8 cellular contexts compared by ENCODE assay signal in the genomic region with DNA sequence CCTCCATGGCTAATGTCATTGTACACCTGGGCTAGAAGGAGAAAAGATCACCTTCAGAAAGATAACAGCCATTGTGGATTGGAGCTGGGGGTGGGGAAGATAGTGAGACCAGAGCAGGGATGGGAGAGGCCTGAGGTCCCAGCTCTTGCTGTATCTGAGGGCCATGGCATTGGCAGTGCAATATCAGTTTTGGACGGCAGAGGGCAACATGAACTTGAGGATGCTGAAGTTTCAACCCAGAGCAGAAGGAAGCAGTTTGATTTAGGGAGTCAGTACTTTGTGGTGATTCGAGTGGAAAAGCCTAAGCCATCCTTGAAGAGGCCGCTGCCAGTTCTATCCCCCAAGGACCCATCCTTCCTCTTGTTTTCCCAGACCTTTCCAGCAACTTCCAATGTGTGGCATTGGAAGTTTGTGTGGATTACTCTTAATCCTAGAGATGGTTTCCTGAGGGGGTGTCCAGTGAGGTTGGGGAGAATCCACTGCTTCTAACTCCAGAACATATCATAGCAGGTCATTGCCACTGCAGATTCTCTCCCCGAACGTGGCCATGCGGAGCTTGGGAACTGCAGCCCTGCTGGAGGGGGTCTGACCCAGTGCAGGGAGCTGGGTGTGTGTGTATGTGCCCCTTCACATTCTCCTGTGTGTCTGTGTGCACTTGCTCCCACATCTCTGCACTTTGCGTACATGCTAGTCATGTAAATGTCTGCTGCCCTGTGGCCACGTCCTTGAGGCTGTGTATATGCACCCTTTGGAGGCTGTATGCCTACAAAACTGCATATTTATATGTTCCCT. TPM values are rescaled to one million over a fixed set of nuclear protein-coding genes. Genes with fewer than 3 reads are reported as not detected.
DNase-seq lines count a peak whose midpoint lies in the region; ATAC-seq and TF ChIP-seq lines count a peak whose summit lies in the region.

No MANE protein-coding gene starts in this region.

- CTCF ChIA-PET in PC-9 (lab: Charles Lee) = interaction anchor here (0.6 to 3.7 kb wide), 11 partner anchors 12 to 1106 kb away, joined by 3 to 79 read pairs (median 5); a partner anchor contains a TSS

- H3K27me3 Mint-ChIP-seq in activated T-cell treated with anti-CD3 and anti-CD28 coated beads, Interleukin-2, amount 50 U/mL, for 24 hours = peaks cover 3% of the 10 kb centered on the region
- H3K27me3 Mint-ChIP-seq in nephron progenitor cell (ENCODE audit: low read depth, poor library complexity) = peaks cover 17% of the 10 kb centered on the region

- H3K4me3 Mint-ChIP-seq in activated T-cell treated with anti-CD3 and anti-CD28 coated beads, Interleukin-2, amount 50 U/mL, for 24 hours = no peak overlapping the region
- H3K4me3 Mint-ChIP-seq in nephron progenitor cell = no peak overlapping the region

- TF ChIP-seq CTCF in PC-9 (conservative IDR thresholded peaks at IDR 0.05) (peak; percentile 97), fibroblast of lung (conservative IDR thresholded peaks at IDR 0.05 in 1 of 2, IDR thresholded peaks at IDR 0.05 in 1 of 2; ENCODE audit: low read depth in 1 of 2, low read length in 2 of 2) (peak; percentile 89 to 97), nephron progenitor cell (IDR thresholded peaks at IDR 0.05) (peak; percentile 83)

- H3K27ac ChIP-seq in PC-9 = no peak overlapping the region
- H3K27ac ChIP-seq in fibroblast of lung (ENCODE audit: insufficient read depth, low read length) = no peak overlapping the region

- H3K36me3 Mint-ChIP-seq in activated T-cell treated with anti-CD3 and anti-CD28 coated beads, Interleukin-2, amount 50 U/mL, for 24 hours (ENCODE audit: low read depth) = no peaks in the 10 kb centered on the region
- H3K36me3 Mint-ChIP-seq in nephron progenitor cell (ENCODE audit: low read depth) = no peaks in the 10 kb centered on the region

- H3K79me2 ChIP-seq in PC-9 (ENCODE audit: low read depth) (no peaks in the 10 kb centered on the region), fibroblast of lung (ENCODE audit: control insufficient read depth, insufficient read depth, low read length) (no peaks in the 10 kb centered on the region)

- H3K4me1 ChIP-seq in PC-9 (replicated peaks; ENCODE audit: insufficient read depth) (no peaks in the 10 kb centered on the region), fibroblast of lung (ENCODE audit: control insufficient read depth, extremely low read depth, insufficient read depth, low read length) (no peaks in the 10 kb centered on the region)

- H3K4me2 ChIP-seq in PC-9 (no peak overlapping the region), fibroblast of lung (ENCODE audit: extremely low read depth, insufficient read depth, low read length) (no peak overlapping the region)

- H3K4me3 ChIP-seq in PC-9 = no peak overlapping the region
- no peak overlapping the region for H3K4me3 ChIP-seq in fibroblast of lung (replicated peaks in 1 of 4; ENCODE audit: control extremely low read depth in 1 of 4, insufficient read depth in 1 of 4, low read depth in 3 of 4, low read length in 4 of 4)

- H3K9ac ChIP-seq in fibroblast of lung (ENCODE audit: insufficient read depth, low read length) = no peak overlapping the region

- no peak for TF ChIP-seq POLR2A in GM18505 (IDR thresholded peaks at IDR 0.05; ENCODE audit: borderline replicate concordance, extremely low read depth, insufficient read depth, insufficient read length)

- no peak for ATAC-seq in GM18505 (IDR thresholded peaks at IDR 0.05; ENCODE audit: unreplicated experiment)

- no TSS peak for BruUV-seq in PC-9 (replicated peaks; lab: Mats Ljungman, UMichigan)

- no peaks in the 10 kb centered on the region for H3F3A ChIP-seq in PC-9 (ENCODE audit: insufficient read depth, low read depth)

- H3K9me3 ChIP-seq in PC-9 (ENCODE audit: insufficient read depth, low read depth) = no peaks in the 10 kb centered on the region
- no peaks in the 10 kb centered on the region for H3K9me3 ChIP-seq in fibroblast of lung (ENCODE audit: control insufficient read depth, insufficient read depth, low read depth, low read length)

- no peaks in the 10 kb centered on the region for H4K20me1 ChIP-seq in PC-9 (ENCODE audit: insufficient read depth)
- H4K20me1 ChIP-seq in fibroblast of lung (ENCODE audit: control insufficient read depth, extremely low read depth, insufficient read depth, low read length) = no peaks in the 10 kb centered on the region

- no peaks in the 10 kb centered on the region for H3K9me2 ChIP-seq in PC-9 (ENCODE audit: insufficient read depth)

- no peaks in the 10 kb centered on the region for H3K9me3 Mint-ChIP-seq in activated T-cell treated with anti-CD3 and anti-CD28 coated beads, Interleukin-2, amount 50 U/mL, for 24 hours
- H3K9me3 Mint-ChIP-seq in nephron progenitor cell = no peaks in the 10 kb centered on the region

- in situ Hi-C loops in G401 (cut with HindIII; ENCODE audit: low sequenced_read_pairs) = no loop called here

- DNase-seq in G401 (ENCODE audit: low spot score) (peak; percentile 82), KG1 (lab: John Stamatoyannopoulos, UW) (peak; percentile 32), PC-9 (peak; percentile 66 to 76), fibroblast of lung (ENCODE audit: low read depth in 2 of 2) (peak; percentile 75 to 84), nephron progenitor cell (peak; percentile 81)
- DNase-seq in activated T-cell treated with anti-CD3 and anti-CD28 coated beads, Interleukin-2, amount 50 U/mL, for 24 hours = peak; percentile 79
- peak; percentile 10 to 56 (median 40) for DNase-seq in stimulated activated naive CD4-positive, alpha-beta T cell (lab: John Stamatoyannopoulos, UW)

- H2AFZ ChIP-seq in PC-9 (no peak overlapping the region), fibroblast of lung (ENCODE audit: low read length) (no peak overlapping the region)

- H3K36me3 ChIP-seq in PC-9 (ENCODE audit: low read depth) = no peaks in the 10 kb centered on the region
- H3K36me3 ChIP-seq in fibroblast of lung (ENCODE audit: control insufficient read depth, insufficient read depth, low read length) = no peaks in the 10 kb centered on the region

- H3K4me1 Mint-ChIP-seq in activated T-cell treated with anti-CD3 and anti-CD28 coated beads, Interleukin-2, amount 50 U/mL, for 24 hours (ENCODE audit: low read depth) = no peaks in the 10 kb centered on the region
- peaks cover 35% of the 10 kb centered on the region for H3K4me1 Mint-ChIP-seq in nephron progenitor cell

- intact Hi-C loops in PC-9 (cut with micrococcal nuclease; ENCODE audit: unreplicated experiment) = loop anchor here (1.0 to 10.0 kb wide), 5 partner anchors 58 to 334 kb away; no protein-coding TSS in a partner anchor

- H3K27ac Mint-ChIP-seq in activated T-cell treated with anti-CD3 and anti-CD28 coated beads, Interleukin-2, amount 50 U/mL, for 24 hours = no peak overlapping the region
- H3K27ac Mint-ChIP-seq in nephron progenitor cell = no peak overlapping the region

- POLR2A ChIA-PET in PC-9 (lab: Charles Lee; ENCODE audit: unreplicated experiment) = no interaction called here

- H3K27me3 ChIP-seq in PC-9 (ENCODE audit: insufficient read depth, low read depth) = no peaks in the 10 kb centered on the region
- H3K27me3 ChIP-seq in fibroblast of lung (ENCODE audit: control insufficient read depth, insufficient read depth, low read length) = no peaks in the 10 kb centered on the region

RNA-seq across cellular contexts. Expression of a gene that starts 24.1 kb away (rescaled TPM):
- not detected in 2 replicates for total RNA-seq in G401 (2014; rRNA removed; shearing (Covaris generic))
- total RNA-seq in PC-9 (2021) (0.98 and 1.0 TPM in 2 replicates), fibroblast of lung (not detected in 2 replicates)
- polyA plus RNA-seq in fibroblast of lung = not detected in 2 replicates
- not detected in 2 replicates for polyA plus RNA-seq in fibroblast of lung (2012)
- not detected in 2 replicates for polyA minus RNA-seq in fibroblast of lung (ENCODE audit: low replicate concordance)

Comparison
In these comparisons a context has a peak if more than half of its experiments do, and no peak if none do; other contexts are left out.
1. DNase-seq: peak in every context shown above with its lines; median percentile 82 in G401; 81 in nephron progenitor cell; 80 in fibroblast of lung; 79 in activated T-cell treated with anti-CD3 and anti-CD28 coated beads, Interleukin-2, amount 50 U/mL, for 24 hours; 71 in PC-9; 40 in stimulated activated naive CD4-positive, alpha-beta T cell; 32 in KG1.